Comparison of ENCODE assay signal across 1 cellular context in genomic region chr1:45569962-45570581, GRCh38.
TF ChIP-seq lines count a peak whose summit lies in the region.

No MANE protein-coding gene starts in this region.

TF ChIP-seq in HepG2, 621 proteins besides CTCF, POLR2A, EP300 and RAD21 (continued from another document and continues in another):
- TF ChIP-seq GPBP1L1 (CRISPR knock-in tag; IDR thresholded peaks at IDR 0.05) (no peak), HMGA1 (CRISPR knock-in tag; conservative IDR thresholded peaks at IDR 0.05) (no peak), ZC3H4 (CRISPR knock-in tag; IDR thresholded peaks at IDR 0.05; ENCODE audit: borderline replicate concordance) (no peak), ZNF367 (CRISPR knock-in tag; IDR thresholded peaks at IDR 0.05; ENCODE audit: borderline replicate concordance) (no peak), BRD4 (CRISPR knock-in tag; IDR thresholded peaks at IDR 0.05) (no peak), NFYB (CRISPR knock-in tag; IDR thresholded peaks at IDR 0.05) (no peak), ZNF616 (CRISPR knock-in tag; IDR thresholded peaks at IDR 0.05; ENCODE audit: low read depth) (no peak), ZNF263 (CRISPR knock-in tag; IDR thresholded peaks at IDR 0.05) (no peak), POLR2AphosphoS2 (IDR thresholded peaks at IDR 0.05; ENCODE audit: low read depth, low read length) (no peak; the same call in 1 of the 2 replicates), MXI1 (IDR thresholded peaks at IDR 0.05; ENCODE audit: borderline replicate concordance, low read depth, low read length) (peak; percentile 39; the same call in 1 of the 3 replicates), PATZ1 (CRISPR knock-in tag; IDR thresholded peaks at IDR 0.05) (no peak), ZNF75D (CRISPR knock-in tag; IDR thresholded peaks at IDR 0.05; ENCODE audit: borderline replicate concordance) (no peak), AGO1 (IDR thresholded peaks at IDR 0.05; ENCODE audit: low read depth, low read length, poor library complexity, severe bottlenecking) (no peak), KLF11 (CRISPR knock-in tag; IDR thresholded peaks at IDR 0.05) (0 out of 2 replicates have a peak, but pooled peaks have one; percentile 53), ZSCAN21 (CRISPR knock-in tag; IDR thresholded peaks at IDR 0.05; ENCODE audit: borderline replicate concordance) (no peak), FLYWCH1 (CRISPR knock-in tag; IDR thresholded peaks at IDR 0.05) (no peak), ZNF776 (CRISPR knock-in tag; IDR thresholded peaks at IDR 0.05) (no peak), RFX3 (CRISPR knock-in tag; IDR thresholded peaks at IDR 0.05) (no peak), ATF7-NPFF (CRISPR knock-in tag; IDR thresholded peaks at IDR 0.05; ENCODE audit: low read depth) (0 out of 2 replicates have a peak, but pooled peaks have one; percentile 32), MAX (IDR thresholded peaks at IDR 0.05) (peak; percentile 34; the same call in 1 of the 2 replicates), DMAP1 (CRISPR knock-in tag; IDR thresholded peaks at IDR 0.05) (no peak), IRF2 (CRISPR knock-in tag; IDR thresholded peaks at IDR 0.05) (peak; percentile 54; the same call in 1 of the 2 replicates), ZBTB7A (CRISPR knock-in tag; IDR thresholded peaks at IDR 0.05) (no peak), HOXA3 (CRISPR knock-in tag; IDR thresholded peaks at IDR 0.05) (0 out of 2 replicates have a peak, but pooled peaks have one; percentile 11), ZBTB34 (CRISPR knock-in tag; IDR thresholded peaks at IDR 0.05) (no peak), ZNF513 (CRISPR knock-in tag; conservative IDR thresholded peaks at IDR 0.05) (no peak), GABPB1 (CRISPR knock-in tag; IDR thresholded peaks at IDR 0.05) (no peak), POLR2G (IDR thresholded peaks at IDR 0.05; ENCODE audit: low read depth, low read length) (peak; percentile 26), CHD4 (IDR thresholded peaks at IDR 0.05; ENCODE audit: borderline replicate concordance, low read length) (no peak), ZNF619 (CRISPR knock-in tag; IDR thresholded peaks at IDR 0.05) (no peak), ATAD3A (CRISPR knock-in tag; IDR thresholded peaks at IDR 0.05) (no peak), ZNF121 (CRISPR knock-in tag; IDR thresholded peaks at IDR 0.05) (no peak), NR2F2 (IDR thresholded peaks at IDR 0.05; ENCODE audit: borderline replicate concordance, low read depth) (peak; percentile 38; the same call in 1 of the 2 replicates), MLX (CRISPR knock-in tag; IDR thresholded peaks at IDR 0.05) (no peak), TBX2 (CRISPR knock-in tag; IDR thresholded peaks at IDR 0.05; ENCODE audit: borderline replicate concordance) (no peak), MYNN (CRISPR knock-in tag; IDR thresholded peaks at IDR 0.05; ENCODE audit: low read depth) (no peak), ZNF781 (CRISPR knock-in tag; IDR thresholded peaks at IDR 0.05; ENCODE audit: borderline replicate concordance, not compliant biosample characterization) (no peak), ZKSCAN8 (CRISPR knock-in tag; IDR thresholded peaks at IDR 0.05; ENCODE audit: borderline replicate concordance) (no peak), ZKSCAN1 (IDR thresholded peaks at IDR 0.05; ENCODE audit: low read length) (no peak), FOXC1 (CRISPR knock-in tag; IDR thresholded peaks at IDR 0.05; ENCODE audit: borderline replicate concordance) (no peak), ADNP (CRISPR knock-in tag; IDR thresholded peaks at IDR 0.05) (no peak), NFIB (CRISPR knock-in tag; IDR thresholded peaks at IDR 0.05; ENCODE audit: borderline replicate concordance) (no peak), E2F2 (CRISPR knock-in tag; IDR thresholded peaks at IDR 0.05; ENCODE audit: borderline replicate concordance) (no peak), KLF16 (CRISPR knock-in tag; IDR thresholded peaks at IDR 0.05) (0 out of 4 replicates have a peak, but pooled peaks of 1 of the 2 experiments have one; percentile 23), NRL (CRISPR knock-in tag; IDR thresholded peaks at IDR 0.05; ENCODE audit: borderline replicate concordance) (no peak), SRF (IDR thresholded peaks at IDR 0.05; ENCODE audit: low read depth, low read length) (no peak), CHCHD3 (CRISPR knock-in tag; IDR thresholded peaks at IDR 0.05) (no peak), CBFB (CRISPR knock-in tag; IDR thresholded peaks at IDR 0.05) (no peak), SNAI1 (CRISPR knock-in tag; IDR thresholded peaks at IDR 0.05; ENCODE audit: borderline replicate concordance) (no peak), GTF3A (CRISPR knock-in tag; conservative IDR thresholded peaks at IDR 0.05) (no peak), SP2 (CRISPR knock-in tag; IDR thresholded peaks at IDR 0.05) (no peak), ZFP91 (CRISPR knock-in tag; IDR thresholded peaks at IDR 0.05; ENCODE audit: borderline replicate concordance) (peak; percentile 39; the same call in 1 of the 2 replicates), SMARCC2 (IDR thresholded peaks at IDR 0.05) (no peak), ZMAT3 (CRISPR knock-in tag; conservative IDR thresholded peaks at IDR 0.05) (0 out of 2 replicates have a peak, but pooled peaks have one; percentile 32), HNF1B (CRISPR knock-in tag; IDR thresholded peaks at IDR 0.05) (0 out of 2 replicates have a peak, but pooled peaks have one; percentile 13), THAP7 (CRISPR knock-in tag; IDR thresholded peaks at IDR 0.05) (no peak), ZNF564 (CRISPR knock-in tag; IDR thresholded peaks at IDR 0.05) (no peak), ZNF431 (CRISPR knock-in tag; IDR thresholded peaks at IDR 0.05; ENCODE audit: borderline replicate concordance, low read depth) (no peak), ZNF615 (CRISPR knock-in tag; IDR thresholded peaks at IDR 0.05; ENCODE audit: borderline replicate concordance) (no peak), NCOA2 (CRISPR knock-in tag; IDR thresholded peaks at IDR 0.05) (no peak), REL (CRISPR knock-in tag; conservative IDR thresholded peaks at IDR 0.05) (no peak), KDM1A (CRISPR knock-in tag; IDR thresholded peaks at IDR 0.05) (no peak), ZNF850 (CRISPR knock-in tag; conservative IDR thresholded peaks at IDR 0.05) (no peak), RXRB (CRISPR knock-in tag; IDR thresholded peaks at IDR 0.05; ENCODE audit: borderline replicate concordance) (no peak), TIGD3 (CRISPR knock-in tag; IDR thresholded peaks at IDR 0.05; ENCODE audit: borderline replicate concordance) (no peak)
